In the genomic region with DNA sequence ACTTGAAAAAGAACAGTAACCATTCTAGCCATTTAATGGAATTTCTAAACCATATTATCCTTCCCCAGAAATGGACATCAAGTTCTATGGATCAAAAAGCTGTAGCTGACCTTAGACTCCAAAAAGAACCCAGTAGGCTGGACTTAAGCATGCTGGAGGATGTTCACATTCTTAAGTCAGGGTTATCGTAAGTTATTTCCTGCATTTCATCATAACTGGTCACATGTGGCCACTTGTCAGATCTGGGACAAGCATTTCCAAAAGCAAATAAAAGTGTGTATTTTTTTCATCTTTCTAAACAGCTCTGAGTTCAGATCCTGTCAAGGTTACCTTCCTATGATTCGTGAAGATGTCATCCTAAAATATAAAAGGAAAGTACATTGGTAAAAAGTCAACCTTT, we compare ENCODE assay signal across 10 cellular contexts.
DNase-seq lines count a peak whose midpoint lies in the region; ATAC-seq and TF ChIP-seq lines count a peak whose summit lies in the region.
"Had no signal": no experiment of that assay in that cellular context is flagged by ENCODE, and none has a peak within 500 bp of the region (broad histone marks: within the 10 kb centered on the region; RNA-seq: fewer than 3 reads in every experiment).

No MANE protein-coding gene starts in this region.

- CTCF ChIA-PET in activated CD4-positive, alpha-beta T cell treated with anti-CD3 and anti-CD28 coated beads, Interleukin-2, amount 10 ng/mL, durations not matched to agents 7 days and 5 days (lab: Charles Lee) = interaction anchor here (0.9 to 1.1 kb wide), 3 partner anchors 12 to 36 kb away, joined by 3 to 5 read pairs (median 3); no protein-coding TSS in a partner anchor

- H3K4me3 ChIP-seq in gastroesophageal sphincter = no peak overlapping the region

- no peak for TF ChIP-seq CTCF in gastroesophageal sphincter (IDR thresholded peaks at IDR 0.05)

- TF ChIP-seq POLR2A in gastroesophageal sphincter (IDR thresholded peaks at IDR 0.05) = no peak

- no peak for ATAC-seq in T-helper 17 cell
- peak; percentile 49 for ATAC-seq in gastroesophageal sphincter
- ATAC-seq in stimulated activated naive CD8-positive, alpha-beta T cell treated with anti-CD3 and anti-CD28 coated beads, Interleukin-15, amount 100 ng/mL, for 72 hours = no peak
- no peak for ATAC-seq in HG02852 (IDR thresholded peaks at IDR 0.05; ENCODE audit: unreplicated experiment)

- H3K27me3 ChIP-seq in gastroesophageal sphincter = no peaks in the 10 kb centered on the region

- no peaks in the 10 kb centered on the region for H3K36me3 ChIP-seq in gastroesophageal sphincter

- H3K27ac Mint-ChIP-seq in activated CD4-positive, alpha-beta T cell treated with anti-CD3 and anti-CD28 coated beads, Interleukin-2, amount 10 ng/mL, durations not matched to agents 7 days and 5 days = peak overlapping the region; percentile 94
- peak overlapping the region; percentile 100 for H3K27ac Mint-ChIP-seq in T-helper 17 cell
- peak overlapping the region; percentile 97 to 99 for H3K27ac Mint-ChIP-seq in stimulated activated naive CD8-positive, alpha-beta T cell treated with anti-CD3 and anti-CD28 coated beads, Interleukin-15, amount 100 ng/mL, for 72 hours
- H3K27ac Mint-ChIP-seq: progenitor cell of endocrine pancreas had no signal

- 70 to 90% methylated on average over 2 of the region's 2 CpGs for WGBS in gastroesophageal sphincter (ENCODE audit: low coverage in 1 of 2), 2 donors

- H3K36me3 Mint-ChIP-seq in activated CD4-positive, alpha-beta T cell treated with anti-CD3 and anti-CD28 coated beads, Interleukin-2, amount 10 ng/mL, durations not matched to agents 7 days and 5 days (ENCODE audit: low read depth) = peaks cover 25% of the 10 kb centered on the region
- no peaks in the 10 kb centered on the region for H3K36me3 Mint-ChIP-seq in T-helper 17 cell (ENCODE audit: low read depth)

- peaks cover 0 to 10% (median 0%) of the 10 kb centered on the region in 3 donors for H3K4me1 ChIP-seq in gastroesophageal sphincter

- H3K27me3 Mint-ChIP-seq in activated CD4-positive, alpha-beta T cell treated with anti-CD3 and anti-CD28 coated beads, Interleukin-2, amount 10 ng/mL, durations not matched to agents 7 days and 5 days = no peaks in the 10 kb centered on the region
- no peaks in the 10 kb centered on the region for H3K27me3 Mint-ChIP-seq in T-helper 17 cell
- H3K27me3 Mint-ChIP-seq in stimulated activated naive CD8-positive, alpha-beta T cell treated with anti-CD3 and anti-CD28 coated beads, Interleukin-15, amount 100 ng/mL, for 72 hours = no peaks in the 10 kb centered on the region
- H3K27me3 Mint-ChIP-seq: progenitor cell of endocrine pancreas had no signal

- TF ChIP-seq EP300 in gastroesophageal sphincter (IDR thresholded peaks at IDR 0.05) = no peak

- H3K4me1 Mint-ChIP-seq in activated CD4-positive, alpha-beta T cell treated with anti-CD3 and anti-CD28 coated beads, Interleukin-2, amount 10 ng/mL, durations not matched to agents 7 days and 5 days = peaks cover 86% of the 10 kb centered on the region
- H3K4me1 Mint-ChIP-seq in T-helper 17 cell = peaks cover 50% of the 10 kb centered on the region
- H3K4me1 Mint-ChIP-seq in stimulated activated naive CD8-positive, alpha-beta T cell treated with anti-CD3 and anti-CD28 coated beads, Interleukin-15, amount 100 ng/mL, for 72 hours = peaks cover 86% of the 10 kb centered on the region

- DNase-seq in activated CD4-positive, alpha-beta T cell treated with anti-CD3 and anti-CD28 coated beads, Interleukin-2, amount 10 ng/mL, durations not matched to agents 7 days and 5 days = no peak
- no peak for DNase-seq in activated CD4-positive, alpha-beta T cell treated with anti-CD3 and anti-CD28 coated beads for 1 hour
- DNase-seq in T-helper 17 cell (no peak), NCI-H748 treated with DMSO at 0.1 percent for 48 hours (lab: John Stamatoyannopoulos, UW) (no peak)
- no peak for DNase-seq in stimulated activated naive CD8-positive, alpha-beta T cell treated with anti-CD3 and anti-CD28 coated beads, Interleukin-15, amount 100 ng/mL, for 72 hours
- no peak for DNase-seq in activated CD4-positive, CD25-positive, alpha-beta regulatory T cell treated with anti-CD3 and anti-CD28 coated beads, Interleukin-2, amount 50 U/mL, for 72 hours
- DNase-seq: KG1 had no signal

- POLR2A ChIA-PET in activated CD4-positive, alpha-beta T cell treated with anti-CD3 and anti-CD28 coated beads, Interleukin-2, amount 10 ng/mL, durations not matched to agents 7 days and 5 days (lab: Charles Lee) = interaction anchor here (0.5 kb wide), 1 partner anchor 20 kb away, joined by 3 read pairs; no protein-coding TSS in a partner anchor

- H3K4me3 Mint-ChIP-seq in activated CD4-positive, alpha-beta T cell treated with anti-CD3 and anti-CD28 coated beads, Interleukin-2, amount 10 ng/mL, durations not matched to agents 7 days and 5 days = no peak overlapping the region
- H3K4me3 Mint-ChIP-seq in T-helper 17 cell = peak overlapping the region; percentile 52
- H3K4me3 Mint-ChIP-seq in stimulated activated naive CD8-positive, alpha-beta T cell treated with anti-CD3 and anti-CD28 coated beads, Interleukin-15, amount 100 ng/mL, for 72 hours = peak overlapping the region; percentile 27 to 78

- peaks cover 8% of the 10 kb centered on the region for H3K9me3 Mint-ChIP-seq in activated CD4-positive, alpha-beta T cell treated with anti-CD3 and anti-CD28 coated beads, Interleukin-2, amount 10 ng/mL, durations not matched to agents 7 days and 5 days
- peaks cover 3 to 19% of the 10 kb centered on the region in 2 donors for H3K9me3 Mint-ChIP-seq in stimulated activated naive CD8-positive, alpha-beta T cell treated with anti-CD3 and anti-CD28 coated beads, Interleukin-15, amount 100 ng/mL, for 72 hours

- peak overlapping the region in 1 of 4 donors; percentile 18 for H3K27ac ChIP-seq in gastroesophageal sphincter

- H3K9me3 ChIP-seq in T-helper 17 cell (ENCODE audit: control insufficient read depth, low read length, poor library complexity, severe bottlenecking) = no peaks in the 10 kb centered on the region
- no peaks in the 10 kb centered on the region for H3K9me3 ChIP-seq in gastroesophageal sphincter
